Comparison of ENCODE assay signal across 23 cellular contexts in genomic region chr1:176944606-176945005, GRCh38.
DNase-seq lines count a peak whose midpoint lies in the region; TF ChIP-seq lines count a peak whose summit lies in the region.
"Had no signal": no experiment of that assay in that cellular context is flagged by ENCODE, and none has a peak within 500 bp of the region (broad histone marks: within the 10 kb centered on the region; RNA-seq: fewer than 3 reads in every experiment).

No MANE protein-coding gene starts in this region.

- H3K9ac ChIP-seq in BLaER1: no peak overlapping the region
- no peak overlapping the region for H3K9ac ChIP-seq in BLaER1 treated with 17β-estradiol and CSF1 and Interleukin-3, amounts not matched to agents 10 nM and 100 nM
- H3K9ac ChIP-seq in Loucy (ENCODE audit: low read depth, low read length, poor library complexity, severe bottlenecking): no peak overlapping the region

- H3K9me2 ChIP-seq in Loucy (replicated peaks; ENCODE audit: low read depth, low read length): no peaks in the 10 kb centered on the region

- H3K27me3 ChIP-seq in BLaER1: no peaks in the 10 kb centered on the region
- H3K27me3 ChIP-seq in BLaER1 treated with 17β-estradiol and CSF1 and Interleukin-3, amounts not matched to agents 10 nM and 100 nM: no peaks in the 10 kb centered on the region
- H3K27me3 ChIP-seq in Loucy (ENCODE audit: insufficient read depth, low read length, poor library complexity, severe bottlenecking): no peaks in the 10 kb centered on the region
- H3K27me3 ChIP-seq in testis: no peaks in the 10 kb centered on the region
- H3K27me3 ChIP-seq: BE2C had no signal

- no peak for TF ChIP-seq POLR2A in testis (IDR thresholded peaks at IDR 0.05)

- in situ Hi-C loops in G401 (cut with HindIII; ENCODE audit: low sequenced_read_pairs): no loop called here

- DNase-seq in neural crest cell (ENCODE audit: low read depth, low spot score) (no peak), G401 (ENCODE audit: low spot score) (no peak), testis (no peak)
- DNase-seq in stimulated activated CD4-positive, alpha-beta T cell treated with anti-CD3 and anti-CD28 coated beads, Interleukin-4, amount 100 ng/mL, for 1 hour: no peak
- DNase-seq: 8988T; ACHN; BE2C; C1 segment of cervical spinal cord; CD4-positive, alpha-beta memory T cell; CD4-positive, CD25-positive, alpha-beta regulatory T cell; CD8-positive, alpha-beta memory T cell; COR-L47; DMS 273 treated with DMSO at 0.1 percent for 48 hours; DMS153; DMS53; DMS79; DND-41; EL; GF-D8 had no signal

- H3F3A ChIP-seq in Loucy (ENCODE audit: low read depth): no peaks in the 10 kb centered on the region

- intact Hi-C loops in testis (cut with DNase I; ENCODE audit: low total_unique reads): no loop called here

- peaks cover 9% of the 10 kb centered on the region for H3K4me1 Mint-ChIP-seq in neural crest cell
- H3K4me1 Mint-ChIP-seq: CD14-positive monocyte; CD4-positive, alpha-beta memory T cell; CD4-positive, CD25-positive, alpha-beta regulatory T cell; CD8-positive, alpha-beta memory T cell had no signal

- peak overlapping the region; percentile 12 for H3K27ac Mint-ChIP-seq in neural crest cell (ENCODE audit: unreplicated experiment)
- H3K27ac Mint-ChIP-seq: CD14-positive monocyte; CD4-positive, alpha-beta memory T cell; CD4-positive, CD25-positive, alpha-beta regulatory T cell; CD8-positive, alpha-beta memory T cell had no signal

- H3K9me3 ChIP-seq in BLaER1: peaks cover 7% of the 10 kb centered on the region
- H3K9me3 ChIP-seq in BLaER1 treated with 17β-estradiol and CSF1 and Interleukin-3, amounts not matched to agents 10 nM and 100 nM (replicated peaks in 1 of 11): peaks cover 0 to 12% (median 8%) of the 10 kb centered on the region in 11 experiments; a peak in 12 of 22 replicates
- no peaks in the 10 kb centered on the region for H3K9me3 ChIP-seq in Loucy (ENCODE audit: insufficient read depth, low read depth, low read length)
- no peaks in the 10 kb centered on the region for H3K9me3 ChIP-seq in testis
- H3K9me3 ChIP-seq: BE2C had no signal

- H3K9me3 Mint-ChIP-seq in neural crest cell: peaks cover 15% of the 10 kb centered on the region

- no peaks in the 10 kb centered on the region for H3K36me3 ChIP-seq in BLaER1
- no peaks in the 10 kb centered on the region for H3K36me3 ChIP-seq in BLaER1 treated with 17β-estradiol and CSF1 and Interleukin-3, amounts not matched to agents 10 nM and 100 nM
- H3K36me3 ChIP-seq in Loucy (ENCODE audit: insufficient read depth, low read length): no peaks in the 10 kb centered on the region
- no peaks in the 10 kb centered on the region for H3K36me3 ChIP-seq in testis (ENCODE audit: low read depth, missing control alignments)
- H3K36me3 ChIP-seq: BE2C had no signal

- no peak overlapping the region for H2AFZ ChIP-seq in Loucy (ENCODE audit: low read length)

- H3K4me2 ChIP-seq in BLaER1: peak overlapping the region; percentile 76
- H3K4me2 ChIP-seq in BLaER1 treated with 17β-estradiol and CSF1 and Interleukin-3, amounts not matched to agents 10 nM and 100 nM: peak overlapping the region in 10 of 11 experiments; percentile 8 to 84 (median 57); a peak in 14 of 22 replicates
- H3K4me2 ChIP-seq in Loucy (ENCODE audit: low read depth, low read length, poor library complexity, severe bottlenecking): peak overlapping the region; percentile 17

- 94% methylated on average over 4 of the region's 4 CpGs for WGBS in testis, 2 donors

- no peak overlapping the region for H3K4me3 Mint-ChIP-seq in neural crest cell
- H3K4me3 Mint-ChIP-seq: CD14-positive monocyte; CD4-positive, alpha-beta memory T cell; CD4-positive, CD25-positive, alpha-beta regulatory T cell; CD8-positive, alpha-beta memory T cell had no signal

- H3K79me2 ChIP-seq in Loucy (ENCODE audit: insufficient read depth, low read length): no peaks in the 10 kb centered on the region

- H3K4me1 ChIP-seq in BLaER1: peaks cover 22% of the 10 kb centered on the region
- peaks cover 15 to 22% (median 19%) of the 10 kb centered on the region in 10 experiments; a peak in 19 of 20 replicates for H3K4me1 ChIP-seq in BLaER1 treated with 17β-estradiol and CSF1 and Interleukin-3, amounts not matched to agents 10 nM and 100 nM
- peaks cover 4% of the 10 kb centered on the region for H3K4me1 ChIP-seq in Loucy (ENCODE audit: insufficient read depth, low read length, poor library complexity, severe bottlenecking)
- H3K4me1 ChIP-seq in testis: no peaks in the 10 kb centered on the region
- H3K4me1 ChIP-seq: BE2C had no signal

- H3K27ac ChIP-seq in BLaER1 (peak overlapping the region; percentile 59), testis (no peak overlapping the region)
- no peak overlapping the region for H3K27ac ChIP-seq in BLaER1 treated with 17β-estradiol and CSF1 and Interleukin-3, amounts not matched to agents 10 nM and 100 nM

- H3K4me3 ChIP-seq in BLaER1 (no peak overlapping the region), Loucy (ENCODE audit: low read length, poor library complexity, severe bottlenecking) (no peak overlapping the region), testis (no peak overlapping the region)
- no peak overlapping the region for H3K4me3 ChIP-seq in BLaER1 treated with 17β-estradiol and CSF1 and Interleukin-3, amounts not matched to agents 10 nM and 100 nM

- TF ChIP-seq CTCF in Loucy (conservative IDR thresholded peaks at IDR 0.05; ENCODE audit: low read length) (no peak), neural crest cell (conservative IDR thresholded peaks at IDR 0.05) (no peak), testis (IDR thresholded peaks at IDR 0.05) (no peak)

- H4K20me1 ChIP-seq in BLaER1: no peaks in the 10 kb centered on the region
- H4K20me1 ChIP-seq in BLaER1 treated with 17β-estradiol and CSF1 and Interleukin-3, amounts not matched to agents 10 nM and 100 nM: no peaks in the 10 kb centered on the region
- H4K20me1 ChIP-seq in Loucy (ENCODE audit: insufficient read depth, low read length, poor library complexity, severe bottlenecking): no peaks in the 10 kb centered on the region

- peaks cover 17% of the 10 kb centered on the region for H3K36me3 Mint-ChIP-seq in neural crest cell (ENCODE audit: low read depth)
- H3K36me3 Mint-ChIP-seq: CD14-positive monocyte; CD4-positive, alpha-beta memory T cell; CD4-positive, CD25-positive, alpha-beta regulatory T cell; CD8-positive, alpha-beta memory T cell had no signal

- H3K27me3 Mint-ChIP-seq in neural crest cell (ENCODE audit: low read depth): no peaks in the 10 kb centered on the region
- H3K27me3 Mint-ChIP-seq: CD8-positive, alpha-beta memory T cell had no signal

Comparison
In these comparisons a context has a peak if more than half of its experiments do, and no peak if none do; other contexts are left out.
1. H3K4me2 ChIP-seq: peak in every context shown above with its lines; median percentile 76 in BLaER1; 57 in BLaER1 treated with 17β-estradiol and CSF1 and Interleukin-3, amounts not matched to agents 10 nM and 100 nM; 17 in Loucy.